In the genomic region with DNA sequence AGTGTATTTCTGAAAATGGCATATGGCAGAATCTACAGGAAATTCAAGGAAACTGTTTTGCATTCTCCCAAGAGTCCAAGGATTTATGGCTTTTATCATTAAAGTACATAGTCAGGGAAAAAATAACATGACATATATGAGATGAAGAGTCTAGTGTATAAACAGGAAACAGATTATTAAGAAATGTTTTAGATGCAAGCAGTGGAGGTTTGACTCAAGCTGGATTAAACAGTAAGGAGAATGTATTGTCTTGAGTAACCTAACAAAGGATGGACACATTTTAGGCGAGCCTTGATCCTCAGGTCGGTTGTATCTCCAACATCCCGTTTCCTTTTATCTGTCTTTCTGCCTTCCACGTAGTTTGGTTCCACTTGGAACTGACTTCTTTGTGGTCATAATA, we compare ENCODE assay signal across 22 cellular contexts. TPM values are rescaled to one million over a fixed set of nuclear protein-coding genes. Genes with fewer than 3 reads are reported as not detected.
DNase-seq lines count a peak whose midpoint lies in the region; ATAC-seq and TF ChIP-seq lines count a peak whose summit lies in the region.
"Had no signal": no experiment of that assay in that cellular context is flagged by ENCODE, and none has a peak within 500 bp of the region (broad histone marks: within the 10 kb centered on the region; RNA-seq: fewer than 3 reads in every experiment).

No MANE protein-coding gene starts in this region.

- H3K27me3 ChIP-seq in mesenchymal stem cell (ENCODE audit: control insufficient read depth in 1 of 2, insufficient read depth in 1 of 2, low read length in 2 of 2) (no peaks in the 10 kb centered on the region), smooth muscle cell (ENCODE audit: low read depth) (no peaks in the 10 kb centered on the region)

- H2BK12ac ChIP-seq in mesenchymal stem cell (ENCODE audit: low read length in 2 of 2) = no peak overlapping the region

- ATAC-seq in HG02678 (IDR thresholded peaks at IDR 0.05; ENCODE audit: unreplicated experiment) (no peak), GM21515 (IDR thresholded peaks at IDR 0.05; ENCODE audit: unreplicated experiment) (no peak)
- ATAC-seq: GM12878 had no signal

- H3K9me3 ChIP-seq in mesenchymal stem cell (ENCODE audit: control insufficient read depth, low read length) (no peaks in the 10 kb centered on the region), smooth muscle cell (replicated peaks; ENCODE audit: low read depth) (no peaks in the 10 kb centered on the region)

- H3K79me1 ChIP-seq in mesenchymal stem cell (replicated peaks; ENCODE audit: low read length, poor library complexity, severe bottlenecking) = no peaks in the 10 kb centered on the region

- no peaks in the 10 kb centered on the region for H3K79me2 ChIP-seq in smooth muscle cell (ENCODE audit: low read depth)

- WGBS in mesenchymal stem cell = 80% methylated on average over 4 of the region's 4 CpGs
- WGBS in smooth muscle cell (ENCODE audit: low lambda C conversion rate) = 96% methylated on average over 4 of the region's 4 CpGs

- H3K9ac ChIP-seq in mesenchymal stem cell (ENCODE audit: low read length) (no peak overlapping the region), smooth muscle cell (ENCODE audit: low read depth) (no peak overlapping the region)
- H3K9ac ChIP-seq: GM23248 had no signal

- H2AFZ ChIP-seq in mesenchymal stem cell (ENCODE audit: low read depth, low read length) (no peak overlapping the region), smooth muscle cell (ENCODE audit: low read depth) (no peak overlapping the region)
- H2AFZ ChIP-seq: GM23248 had no signal

- TF ChIP-seq CTCF in fibroblast of villous mesenchyme (IDR thresholded peaks at IDR 0.05; ENCODE audit: insufficient read depth, low read depth, low read length) (no peak), smooth muscle cell (IDR thresholded peaks at IDR 0.05; ENCODE audit: borderline replicate concordance, insufficient read depth, poor library complexity, severe bottlenecking) (no peak)

- no peak overlapping the region for H2BK120ac ChIP-seq in mesenchymal stem cell (ENCODE audit: low read depth, low read length)

- H3K4me1 ChIP-seq in mesenchymal stem cell (ENCODE audit: control insufficient read depth, insufficient read depth, low read depth, low read length) = no peaks in the 10 kb centered on the region
- H3K4me1 ChIP-seq in smooth muscle cell (ENCODE audit: low read depth) = peaks cover 6% of the 10 kb centered on the region

- H2BK15ac ChIP-seq in mesenchymal stem cell (ENCODE audit: low read depth, poor library complexity, severe bottlenecking) = no peak overlapping the region

- H2AK5ac ChIP-seq in mesenchymal stem cell (ENCODE audit: low read length, severe bottlenecking) = no peak overlapping the region

- H3K4me3 ChIP-seq in fibroblast of villous mesenchyme (ENCODE audit: low read depth, low read length) = no peak overlapping the region
- no peak overlapping the region for H3K4me3 ChIP-seq in mesenchymal stem cell (ENCODE audit: insufficient read depth in 1 of 2, low read depth in 1 of 2, low read length in 2 of 2)
- H3K4me3 ChIP-seq in smooth muscle cell = no peak overlapping the region
- H3K4me3 ChIP-seq: GM12878, GM23248 had no signal

- H2BK5ac ChIP-seq in mesenchymal stem cell (ENCODE audit: low read depth, low read length, poor library complexity, severe bottlenecking) = no peak overlapping the region

- no peak overlapping the region for H4K8ac ChIP-seq in mesenchymal stem cell (ENCODE audit: low read length)

- H3F3A ChIP-seq in smooth muscle cell (ENCODE audit: low read depth) = peaks cover 15% of the 10 kb centered on the region

- no peaks in the 10 kb centered on the region for H3K36me3 ChIP-seq in mesenchymal stem cell (ENCODE audit: control insufficient read depth in 1 of 2, insufficient read depth in 2 of 2, low read depth in 1 of 2, low read length in 2 of 2)
- no peaks in the 10 kb centered on the region for H3K36me3 ChIP-seq in smooth muscle cell (ENCODE audit: low read depth)

- H3K23ac ChIP-seq in mesenchymal stem cell (ENCODE audit: low read length in 2 of 2) = no peak overlapping the region

- H3K14ac ChIP-seq in mesenchymal stem cell (ENCODE audit: low read length in 2 of 2) = no peak overlapping the region

- no peaks in the 10 kb centered on the region for H4K20me1 ChIP-seq in smooth muscle cell (ENCODE audit: low read depth)

- H3K4me2 ChIP-seq in mesenchymal stem cell (ENCODE audit: low read length, poor library complexity, severe bottlenecking) = no peak overlapping the region
- no peak overlapping the region for H3K4me2 ChIP-seq in smooth muscle cell

- H3K4ac ChIP-seq in mesenchymal stem cell (ENCODE audit: low read depth in 1 of 2, low read length in 2 of 2) = no peak overlapping the region

- H4K91ac ChIP-seq in mesenchymal stem cell (ENCODE audit: low read length) = no peak overlapping the region

- peak overlapping the region in 1 of 2 experiments; percentile 30 for H3K18ac ChIP-seq in mesenchymal stem cell (ENCODE audit: low read depth in 1 of 2, low read length in 2 of 2)

- H3K27ac ChIP-seq in mesenchymal stem cell (ENCODE audit: low read length, poor library complexity, severe bottlenecking) (no peak overlapping the region), smooth muscle cell (ENCODE audit: low read depth) (peak overlapping the region; percentile 97)
- H3K27ac ChIP-seq: GM23248 had no signal

- peak; percentile 11 for DNase-seq in EH (ENCODE audit: low read depth)
- peak; percentile 39 for DNase-seq in fibroblast of villous mesenchyme (ENCODE audit: low read depth)
- DNase-seq in mesenchymal stem cell = peak; percentile 17
- DNase-seq in smooth muscle cell (lab: John Stamatoyannopoulos, UW; ENCODE audit: unreplicated experiment) = no peak
- no peak for DNase-seq in stimulated activated naive CD4-positive, alpha-beta T cell (lab: John Stamatoyannopoulos, UW)
- DNase-seq: C1 segment of cervical spinal cord; CD4-positive, alpha-beta memory T cell; COR-L47; DMS153; DND-41; EL; GDM1; GM23248; H7; HCEC 1CT had no signal

RNA-seq across cellular contexts. Expression of a gene that starts 17.9 kb away (rescaled TPM):
- total RNA-seq in fibroblast of villous mesenchyme = under 0.01 TPM in 1 of 2 replicates, not detected in the other
- not detected for polyA plus RNA-seq in mesenchymal stem cell (2013, experiment 1 of 2)
- not detected for polyA plus RNA-seq in mesenchymal stem cell (2013, experiment 2 of 2)
- total RNA-seq in smooth muscle cell = not detected in 2 replicates
- not detected in 2 replicates for polyA plus RNA-seq in smooth muscle cell
- total RNA-seq: A172; A673; CD4-positive, alpha-beta memory T cell; GM12878; GM23248; H1; H7 had no signal
- polyA plus RNA-seq: BJ; CD4-positive, alpha-beta memory T cell; GM12878; GM23248; H1 had no signal

RNA-seq across cellular contexts. Expression of a gene that starts 30.7 kb away (rescaled TPM):
- total RNA-seq in fibroblast of villous mesenchyme (not detected in 2 replicates), smooth muscle cell (not detected in 2 replicates)
- polyA plus RNA-seq in mesenchymal stem cell (2013, experiment 1 of 2) = not detected
- not detected for polyA plus RNA-seq in mesenchymal stem cell (2013, experiment 2 of 2)
- polyA plus RNA-seq in smooth muscle cell = not detected in 2 replicates
- total RNA-seq: A172; A673; CD4-positive, alpha-beta memory T cell; GM12878; GM23248; H1; H7 had no signal
- polyA plus RNA-seq: BJ; CD4-positive, alpha-beta memory T cell; GM23248; H1 had no signal

RNA-seq across cellular contexts. Expression of a gene that starts 51.5 kb away (rescaled TPM):
- total RNA-seq in fibroblast of villous mesenchyme (not detected in 2 replicates), smooth muscle cell (not detected in 2 replicates)
- polyA plus RNA-seq in mesenchymal stem cell (2013, experiment 1 of 2) = not detected
- not detected for polyA plus RNA-seq in mesenchymal stem cell (2013, experiment 2 of 2)
- not detected in 2 replicates for polyA plus RNA-seq in smooth muscle cell
- total RNA-seq: A172; A673; CD4-positive, alpha-beta memory T cell; GM12878; GM23248; H1; H7 had no signal
- polyA plus RNA-seq: BJ; CD4-positive, alpha-beta memory T cell; GM12878; GM23248; H1 had no signal

Comparison
In these comparisons a context has a peak if more than half of its experiments do, and no peak if none do; other contexts are left out.
1. DNase-seq: peak in EH (single experiment), fibroblast of villous mesenchyme (single experiment) and mesenchymal stem cell (single experiment); none in smooth muscle cell (single experiment) and stimulated activated naive CD4-positive, alpha-beta T cell (0 of 6).